11 cellular contexts compared by ENCODE assay signal in the genomic region with DNA sequence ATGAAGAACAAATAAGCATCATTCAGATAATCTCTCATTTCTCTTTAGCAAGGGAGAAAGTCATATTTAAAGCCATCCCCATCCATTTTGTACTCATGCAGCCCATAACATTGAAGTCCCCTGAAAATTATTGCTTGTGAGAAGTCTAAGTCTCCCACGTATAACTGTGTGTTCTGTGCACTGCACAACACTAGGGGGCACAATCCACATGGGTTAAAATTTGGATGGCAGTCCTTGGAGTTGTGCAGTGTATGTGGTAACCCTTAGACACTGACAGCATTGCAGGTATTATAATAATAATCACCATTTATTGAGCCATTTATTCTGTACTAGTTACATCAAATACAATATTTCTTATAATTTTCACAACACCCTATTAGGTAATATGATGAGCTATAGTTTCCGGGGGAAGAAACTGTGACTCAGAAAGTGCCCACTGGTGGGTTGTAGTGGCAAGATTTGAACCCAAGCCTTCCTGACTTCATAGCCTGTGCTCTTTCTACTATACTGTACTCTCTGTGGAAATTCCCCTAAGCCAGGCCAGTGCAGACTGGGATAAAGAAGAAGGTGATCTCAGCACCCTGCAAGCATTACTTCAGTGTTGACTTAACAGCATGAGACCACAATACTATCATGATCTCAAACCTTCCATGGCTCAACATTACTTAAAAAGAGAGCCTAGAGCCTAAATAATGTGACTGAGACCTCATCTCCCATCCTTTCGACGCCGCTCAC. TPM values are rescaled to one million over a fixed set of nuclear protein-coding genes. Genes with fewer than 3 reads are reported as not detected.
DNase-seq lines count a peak whose midpoint lies in the region; ATAC-seq and TF ChIP-seq lines count a peak whose summit lies in the region.
"Had no signal": no experiment of that assay in that cellular context is flagged by ENCODE, and none has a peak within 500 bp of the region (broad histone marks: within the 10 kb centered on the region; RNA-seq: fewer than 3 reads in every experiment).

No MANE protein-coding gene starts in this region.

- H3K4me3 Mint-ChIP-seq in Calu3 (ENCODE audit: low read depth, unreplicated experiment) (no peak overlapping the region), endothelial cell (ENCODE audit: unreplicated experiment) (no peak overlapping the region)
- H3K4me3 Mint-ChIP-seq: natural killer cell, T-cell had no signal

- peak; percentile 1 for DNase-seq in ACHN
- peak; percentile 19 for DNase-seq in Calu3
- peak; percentile 8 for DNase-seq in NCI-H1694 (lab: John Stamatoyannopoulos, UW)
- DNase-seq in endothelial cell (ENCODE audit: low spot score) = no peak
- DNase-seq in activated effector memory CD4-positive, alpha-beta T cell treated with anti-CD3 and anti-CD28 coated beads, Interleukin-2, amount 50 U/mL, for 16 hours = no peak
- no peak for DNase-seq in C1 segment of cervical spinal cord (lab: John Stamatoyannopoulos, UW)
- DNase-seq: natural killer cell, NCI-H2171, T-cell had no signal

- no TSS peak for BruUV-seq in Calu3 (replicated peaks; lab: Mats Ljungman, UMichigan)

- H3K9me3 Mint-ChIP-seq in Calu3 (ENCODE audit: low read depth, unreplicated experiment) (no peaks in the 10 kb centered on the region), endothelial cell (ENCODE audit: unreplicated experiment) (no peaks in the 10 kb centered on the region)
- H3K9me3 Mint-ChIP-seq: natural killer cell, T-cell had no signal

- CTCF ChIA-PET in Calu3 (lab: Charles Lee) = no interaction called here

- in situ Hi-C loops in ACHN (cut with HindIII; ENCODE audit: low pct_ligation_motif_present, low pct_unique_long_range_greater_than_20kb, low sequenced_read_pairs) = no loop called here

- peaks cover 42% of the 10 kb centered on the region for H3K27me3 Mint-ChIP-seq in Calu3 (ENCODE audit: unreplicated experiment)
- H3K27me3 Mint-ChIP-seq in endothelial cell (ENCODE audit: unreplicated experiment) = peaks cover 2% of the 10 kb centered on the region

- H3K36me3 Mint-ChIP-seq in Calu3 (ENCODE audit: insufficient read depth, unreplicated experiment) = no peaks in the 10 kb centered on the region
- H3K36me3 Mint-ChIP-seq in endothelial cell (ENCODE audit: low read depth, unreplicated experiment) = no peaks in the 10 kb centered on the region
- H3K36me3 Mint-ChIP-seq: natural killer cell, T-cell had no signal

- intact Hi-C loops in Calu3 (cut with micrococcal nuclease; ENCODE audit: unreplicated experiment) = loop anchor here (5.0 kb wide), 1 partner anchor 124 kb away; no protein-coding TSS in a partner anchor

- TF ChIP-seq CTCF in Calu3 (IDR thresholded peaks at IDR 0.05; ENCODE audit: unreplicated experiment) (peak; percentile 33), endothelial cell (IDR thresholded peaks at IDR 0.05; ENCODE audit: unreplicated experiment) (peak; percentile 38)

- H3K4me1 Mint-ChIP-seq in Calu3 (ENCODE audit: low read depth, unreplicated experiment) (no peaks in the 10 kb centered on the region), endothelial cell (ENCODE audit: unreplicated experiment) (no peaks in the 10 kb centered on the region)
- H3K4me1 Mint-ChIP-seq: natural killer cell, T-cell had no signal

- no peak for ATAC-seq in HG02642 (IDR thresholded peaks at IDR 0.05; ENCODE audit: poor library complexity, unreplicated experiment)
- ATAC-seq: natural killer cell, T-cell had no signal

- H3K27ac Mint-ChIP-seq in Calu3 (ENCODE audit: unreplicated experiment) (no peak overlapping the region), endothelial cell (ENCODE audit: unreplicated experiment) (no peak overlapping the region)
- H3K27ac Mint-ChIP-seq: natural killer cell, T-cell had no signal

RNA-seq across cellular contexts. Expression of a gene that starts 15.7 kb away (rescaled TPM):
- total RNA-seq in Calu3 (2022) = 0.51 and 1.6 TPM in 2 replicates
- total RNA-seq in endothelial cell (ENCODE audit: unreplicated experiment) = not detected
- total RNA-seq: HT-29, natural killer cell had no signal

Comparison
In these comparisons a context has a peak if more than half of its experiments do, and no peak if none do; other contexts are left out.
1. DNase-seq: peak in ACHN (single experiment), Calu3 (single experiment) and NCI-H1694 (single experiment); none in endothelial cell (single experiment), activated effector memory CD4-positive, alpha-beta T cell treated with anti-CD3 and anti-CD28 coated beads, Interleukin-2, amount 50 U/mL, for 16 hours (single experiment) and C1 segment of cervical spinal cord (0 of 14).